In the genomic region with DNA sequence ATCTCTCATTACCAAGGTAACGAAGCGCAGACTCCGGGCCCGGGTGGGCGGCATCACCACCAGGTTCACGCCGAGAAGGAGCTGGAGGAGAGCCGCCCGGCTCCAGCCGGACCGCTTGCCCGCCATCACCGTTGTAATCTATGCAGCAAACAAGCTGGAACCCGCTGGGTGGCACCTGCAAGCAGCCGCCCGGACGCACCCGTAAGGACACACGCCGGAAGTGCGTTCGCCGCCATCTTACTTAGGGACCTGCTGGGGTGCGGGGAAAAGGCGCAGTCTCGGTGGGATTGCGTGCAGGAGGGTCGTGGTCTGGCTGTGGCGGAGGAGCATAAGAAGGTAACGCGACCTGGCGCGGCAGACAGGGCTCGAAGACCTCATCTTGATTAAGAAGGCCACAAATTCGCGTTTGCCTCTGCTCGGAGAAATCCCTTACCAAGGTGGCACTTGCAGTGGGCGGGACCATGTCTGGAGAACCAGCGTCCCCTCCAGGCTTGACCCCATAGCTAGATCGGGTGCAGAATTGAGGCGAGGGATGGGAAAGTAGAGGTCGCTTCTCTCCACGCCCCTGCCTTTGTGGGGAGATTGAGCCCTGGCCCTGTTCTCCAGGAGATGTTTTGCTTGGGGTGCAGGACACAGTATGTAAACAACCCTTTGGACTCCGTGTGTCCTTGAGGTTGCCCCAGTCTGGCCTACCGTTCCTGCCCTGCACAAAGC, we compare ENCODE assay signal across 1 cellular context.
TF ChIP-seq lines count a peak whose summit lies in the region.

A gene with protein sequence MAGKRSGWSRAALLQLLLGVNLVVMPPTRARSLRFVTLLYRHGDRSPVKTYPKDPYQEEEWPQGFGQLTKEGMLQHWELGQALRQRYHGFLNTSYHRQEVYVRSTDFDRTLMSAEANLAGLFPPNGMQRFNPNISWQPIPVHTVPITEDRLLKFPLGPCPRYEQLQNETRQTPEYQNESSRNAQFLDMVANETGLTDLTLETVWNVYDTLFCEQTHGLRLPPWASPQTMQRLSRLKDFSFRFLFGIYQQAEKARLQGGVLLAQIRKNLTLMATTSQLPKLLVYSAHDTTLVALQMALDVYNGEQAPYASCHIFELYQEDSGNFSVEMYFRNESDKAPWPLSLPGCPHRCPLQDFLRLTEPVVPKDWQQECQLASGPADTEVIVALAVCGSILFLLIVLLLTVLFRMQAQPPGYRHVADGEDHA (minus strand): TSS at position 151 of the 714 bp plus-strand sequence. CDS start 25 bp downstream, at position 126.

TF ChIP-seq in HEK293, 187 proteins besides CTCF, POLR2A, EP300 and RAD21 (continued from another document and continues in another):
- TF ChIP-seq ZNF624 (tag by site-specific recombination; IDR thresholded peaks at IDR 0.05): no peak
- TF ChIP-seq ZNF560 (tag by site-specific recombination; IDR thresholded peaks at IDR 0.05; ENCODE audit: borderline replicate concordance): no peak
- no peak for TF ChIP-seq ZNF132 (tag by site-specific recombination; IDR thresholded peaks at IDR 0.05; ENCODE audit: borderline replicate concordance)
- TF ChIP-seq ZNF510 (tag by site-specific recombination; IDR thresholded peaks at IDR 0.05; ENCODE audit: insufficient replicate concordance): no peak
- TF ChIP-seq, protein P1, sequence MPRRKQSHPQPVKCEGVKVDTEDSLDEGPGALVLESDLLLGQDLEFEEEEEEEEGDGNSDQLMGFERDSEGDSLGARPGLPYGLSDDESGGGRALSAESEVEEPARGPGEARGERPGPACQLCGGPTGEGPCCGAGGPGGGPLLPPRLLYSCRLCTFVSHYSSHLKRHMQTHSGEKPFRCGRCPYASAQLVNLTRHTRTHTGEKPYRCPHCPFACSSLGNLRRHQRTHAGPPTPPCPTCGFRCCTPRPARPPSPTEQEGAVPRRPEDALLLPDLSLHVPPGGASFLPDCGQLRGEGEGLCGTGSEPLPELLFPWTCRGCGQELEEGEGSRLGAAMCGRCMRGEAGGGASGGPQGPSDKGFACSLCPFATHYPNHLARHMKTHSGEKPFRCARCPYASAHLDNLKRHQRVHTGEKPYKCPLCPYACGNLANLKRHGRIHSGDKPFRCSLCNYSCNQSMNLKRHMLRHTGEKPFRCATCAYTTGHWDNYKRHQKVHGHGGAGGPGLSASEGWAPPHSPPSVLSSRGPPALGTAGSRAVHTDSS (tag by site-specific recombination; IDR thresholded peaks at IDR 0.05): peak; percentile 48; the same call in 1 of the 2 replicates
- TF ChIP-seq ZNF830 (tag by site-specific recombination; IDR thresholded peaks at IDR 0.05; ENCODE audit: low read depth): no peak
- TF ChIP-seq SP2 (tag by site-specific recombination; IDR thresholded peaks at IDR 0.05): peak; percentile 76
- TF ChIP-seq GLI2 (tag by site-specific recombination; IDR thresholded peaks at IDR 0.05; ENCODE audit: borderline replicate concordance, low read depth): no peak
- TF ChIP-seq ZNF549 (tag by site-specific recombination; IDR thresholded peaks at IDR 0.05): no peak
- peak; percentile 54; the same call in 1 of the 2 replicates for TF ChIP-seq ZNF600 (tag by site-specific recombination; IDR thresholded peaks at IDR 0.05)
- peak; percentile 92 for TF ChIP-seq KLF16 (tag by site-specific recombination; IDR thresholded peaks at IDR 0.05)
- TF ChIP-seq ZBTB8A (tag by site-specific recombination; IDR thresholded peaks at IDR 0.05): peak; percentile 48
- no peak for TF ChIP-seq ZNF433 (tag by site-specific recombination; IDR thresholded peaks at IDR 0.05; ENCODE audit: low read depth)
- TF ChIP-seq PRDM1 (tag by site-specific recombination; IDR thresholded peaks at IDR 0.05): no peak; the same call in none of the 2 replicates
- TF ChIP-seq ZNF112 (tag by site-specific recombination; IDR thresholded peaks at IDR 0.05): no peak
- 0 out of 2 replicates have a peak, but pooled peaks have one; percentile 89 for TF ChIP-seq GLI4 (tag by site-specific recombination; IDR thresholded peaks at IDR 0.05)
- peak; percentile 86 for TF ChIP-seq SP7 (tag by site-specific recombination; IDR thresholded peaks at IDR 0.05)
- TF ChIP-seq ZNF776 (tag by site-specific recombination; IDR thresholded peaks at IDR 0.05; ENCODE audit: borderline replicate concordance): no peak
- TF ChIP-seq, protein P2, sequence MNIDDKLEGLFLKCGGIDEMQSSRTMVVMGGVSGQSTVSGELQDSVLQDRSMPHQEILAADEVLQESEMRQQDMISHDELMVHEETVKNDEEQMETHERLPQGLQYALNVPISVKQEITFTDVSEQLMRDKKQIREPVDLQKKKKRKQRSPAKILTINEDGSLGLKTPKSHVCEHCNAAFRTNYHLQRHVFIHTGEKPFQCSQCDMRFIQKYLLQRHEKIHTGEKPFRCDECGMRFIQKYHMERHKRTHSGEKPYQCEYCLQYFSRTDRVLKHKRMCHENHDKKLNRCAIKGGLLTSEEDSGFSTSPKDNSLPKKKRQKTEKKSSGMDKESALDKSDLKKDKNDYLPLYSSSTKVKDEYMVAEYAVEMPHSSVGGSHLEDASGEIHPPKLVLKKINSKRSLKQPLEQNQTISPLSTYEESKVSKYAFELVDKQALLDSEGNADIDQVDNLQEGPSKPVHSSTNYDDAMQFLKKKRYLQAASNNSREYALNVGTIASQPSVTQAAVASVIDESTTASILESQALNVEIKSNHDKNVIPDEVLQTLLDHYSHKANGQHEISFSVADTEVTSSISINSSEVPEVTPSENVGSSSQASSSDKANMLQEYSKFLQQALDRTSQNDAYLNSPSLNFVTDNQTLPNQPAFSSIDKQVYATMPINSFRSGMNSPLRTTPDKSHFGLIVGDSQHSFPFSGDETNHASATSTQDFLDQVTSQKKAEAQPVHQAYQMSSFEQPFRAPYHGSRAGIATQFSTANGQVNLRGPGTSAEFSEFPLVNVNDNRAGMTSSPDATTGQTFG (tag by site-specific recombination; IDR thresholded peaks at IDR 0.05; ENCODE audit: borderline replicate concordance): peak; percentile 50; the same call in 1 of the 2 replicates
- TF ChIP-seq ZNF37A (tag by site-specific recombination; IDR thresholded peaks at IDR 0.05): no peak
- TF ChIP-seq ZNF354C (tag by site-specific recombination; IDR thresholded peaks at IDR 0.05; ENCODE audit: borderline replicate concordance, low read depth): no peak
- TF ChIP-seq ZFP41 (tag by site-specific recombination; IDR thresholded peaks at IDR 0.05; ENCODE audit: borderline replicate concordance): no peak
- no peak for TF ChIP-seq BCL11B (tag by site-specific recombination; IDR thresholded peaks at IDR 0.05; ENCODE audit: low read depth)
- TF ChIP-seq ZSCAN23 (tag by site-specific recombination; IDR thresholded peaks at IDR 0.05): 0 out of 2 replicates have a peak, but pooled peaks have one; percentile 67
- TF ChIP-seq, protein P3, sequence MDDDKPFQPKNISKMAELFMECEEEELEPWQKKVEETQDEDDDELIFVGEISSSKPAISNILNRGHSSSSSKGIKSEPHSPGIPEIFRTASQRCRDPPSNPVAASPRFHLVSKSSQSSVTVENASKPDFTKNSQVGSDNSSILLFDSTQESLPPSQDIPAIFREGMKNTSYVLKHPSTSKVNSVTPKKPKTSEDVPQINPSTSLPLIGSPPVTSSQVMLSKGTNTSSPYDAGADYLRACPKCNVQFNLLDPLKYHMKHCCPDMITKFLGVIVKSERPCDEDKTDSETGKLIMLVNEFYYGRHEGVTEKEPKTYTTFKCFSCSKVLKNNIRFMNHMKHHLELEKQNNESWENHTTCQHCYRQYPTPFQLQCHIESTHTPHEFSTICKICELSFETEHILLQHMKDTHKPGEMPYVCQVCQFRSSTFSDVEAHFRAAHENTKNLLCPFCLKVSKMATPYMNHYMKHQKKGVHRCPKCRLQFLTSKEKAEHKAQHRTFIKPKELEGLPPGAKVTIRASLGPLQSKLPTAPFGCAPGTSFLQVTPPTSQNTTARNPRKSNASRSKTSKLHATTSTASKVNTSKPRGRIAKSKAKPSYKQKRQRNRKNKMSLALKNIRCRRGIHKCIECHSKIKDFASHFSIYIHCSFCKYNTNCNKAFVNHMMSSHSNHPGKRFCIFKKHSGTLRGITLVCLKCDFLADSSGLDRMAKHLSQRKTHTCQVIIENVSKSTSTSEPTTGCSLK (tag by site-specific recombination; IDR thresholded peaks at IDR 0.05): no peak
- TF ChIP-seq, protein P4, sequence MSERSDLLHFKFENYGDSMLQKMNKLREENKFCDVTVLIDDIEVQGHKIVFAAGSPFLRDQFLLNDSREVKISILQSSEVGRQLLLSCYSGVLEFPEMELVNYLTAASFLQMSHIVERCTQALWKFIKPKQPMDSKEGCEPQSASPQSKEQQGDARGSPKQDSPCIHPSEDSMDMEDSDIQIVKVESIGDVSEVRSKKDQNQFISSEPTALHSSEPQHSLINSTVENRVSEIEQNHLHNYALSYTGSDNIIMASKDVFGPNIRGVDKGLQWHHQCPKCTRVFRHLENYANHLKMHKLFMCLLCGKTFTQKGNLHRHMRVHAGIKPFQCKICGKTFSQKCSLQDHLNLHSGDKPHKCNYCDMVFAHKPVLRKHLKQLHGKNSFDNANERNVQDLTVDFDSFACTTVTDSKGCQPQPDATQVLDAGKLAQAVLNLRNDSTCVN (tag by site-specific recombination; optimal IDR thresholded peaks at IDR 0.05): peak; percentile 56
- no peak for TF ChIP-seq OSR2 (tag by site-specific recombination; IDR thresholded peaks at IDR 0.05)
- TF ChIP-seq, protein P5, sequence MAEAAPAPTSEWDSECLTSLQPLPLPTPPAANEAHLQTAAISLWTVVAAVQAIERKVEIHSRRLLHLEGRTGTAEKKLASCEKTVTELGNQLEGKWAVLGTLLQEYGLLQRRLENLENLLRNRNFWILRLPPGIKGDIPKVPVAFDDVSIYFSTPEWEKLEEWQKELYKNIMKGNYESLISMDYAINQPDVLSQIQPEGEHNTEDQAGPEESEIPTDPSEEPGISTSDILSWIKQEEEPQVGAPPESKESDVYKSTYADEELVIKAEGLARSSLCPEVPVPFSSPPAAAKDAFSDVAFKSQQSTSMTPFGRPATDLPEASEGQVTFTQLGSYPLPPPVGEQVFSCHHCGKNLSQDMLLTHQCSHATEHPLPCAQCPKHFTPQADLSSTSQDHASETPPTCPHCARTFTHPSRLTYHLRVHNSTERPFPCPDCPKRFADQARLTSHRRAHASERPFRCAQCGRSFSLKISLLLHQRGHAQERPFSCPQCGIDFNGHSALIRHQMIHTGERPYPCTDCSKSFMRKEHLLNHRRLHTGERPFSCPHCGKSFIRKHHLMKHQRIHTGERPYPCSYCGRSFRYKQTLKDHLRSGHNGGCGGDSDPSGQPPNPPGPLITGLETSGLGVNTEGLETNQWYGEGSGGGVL (tag by site-specific recombination; IDR thresholded peaks at IDR 0.05): peak; percentile 20; the same call in 1 of the 2 replicates
- no peak for TF ChIP-seq ZNF677 (tag by site-specific recombination; IDR thresholded peaks at IDR 0.05)
- TF ChIP-seq, protein P6, sequence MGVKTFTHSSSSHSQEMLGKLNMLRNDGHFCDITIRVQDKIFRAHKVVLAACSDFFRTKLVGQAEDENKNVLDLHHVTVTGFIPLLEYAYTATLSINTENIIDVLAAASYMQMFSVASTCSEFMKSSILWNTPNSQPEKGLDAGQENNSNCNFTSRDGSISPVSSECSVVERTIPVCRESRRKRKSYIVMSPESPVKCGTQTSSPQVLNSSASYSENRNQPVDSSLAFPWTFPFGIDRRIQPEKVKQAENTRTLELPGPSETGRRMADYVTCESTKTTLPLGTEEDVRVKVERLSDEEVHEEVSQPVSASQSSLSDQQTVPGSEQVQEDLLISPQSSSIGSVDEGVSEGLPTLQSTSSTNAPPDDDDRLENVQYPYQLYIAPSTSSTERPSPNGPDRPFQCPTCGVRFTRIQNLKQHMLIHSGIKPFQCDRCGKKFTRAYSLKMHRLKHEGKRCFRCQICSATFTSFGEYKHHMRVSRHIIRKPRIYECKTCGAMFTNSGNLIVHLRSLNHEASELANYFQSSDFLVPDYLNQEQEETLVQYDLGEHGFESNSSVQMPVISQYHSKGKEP (tag by site-specific recombination; IDR thresholded peaks at IDR 0.05): peak; percentile 49
- TF ChIP-seq SCRT2 (tag by site-specific recombination; IDR thresholded peaks at IDR 0.05): peak; percentile 87
- peak; percentile 84 for TF ChIP-seq ZNF335 (tag by site-specific recombination; conservative IDR thresholded peaks at IDR 0.05)
- peak; percentile 99 for TF ChIP-seq YY2 (tag by site-specific recombination; IDR thresholded peaks at IDR 0.05)
- no peak; the same call in 1 of the 2 replicates for TF ChIP-seq MZF1 (tag by site-specific recombination; IDR thresholded peaks at IDR 0.05; ENCODE audit: borderline replicate concordance)
- no peak for TF ChIP-seq ZNF623 (tag by site-specific recombination; IDR thresholded peaks at IDR 0.05)
- peak; percentile 78; the same call in 1 of the 2 replicates for TF ChIP-seq ZFP69B (tag by site-specific recombination; IDR thresholded peaks at IDR 0.05)
- peak; percentile 62; the same call in 1 of the 2 replicates for TF ChIP-seq REPIN1 (tag by site-specific recombination; IDR thresholded peaks at IDR 0.05; ENCODE audit: low read depth)
- TF ChIP-seq, protein P7, sequence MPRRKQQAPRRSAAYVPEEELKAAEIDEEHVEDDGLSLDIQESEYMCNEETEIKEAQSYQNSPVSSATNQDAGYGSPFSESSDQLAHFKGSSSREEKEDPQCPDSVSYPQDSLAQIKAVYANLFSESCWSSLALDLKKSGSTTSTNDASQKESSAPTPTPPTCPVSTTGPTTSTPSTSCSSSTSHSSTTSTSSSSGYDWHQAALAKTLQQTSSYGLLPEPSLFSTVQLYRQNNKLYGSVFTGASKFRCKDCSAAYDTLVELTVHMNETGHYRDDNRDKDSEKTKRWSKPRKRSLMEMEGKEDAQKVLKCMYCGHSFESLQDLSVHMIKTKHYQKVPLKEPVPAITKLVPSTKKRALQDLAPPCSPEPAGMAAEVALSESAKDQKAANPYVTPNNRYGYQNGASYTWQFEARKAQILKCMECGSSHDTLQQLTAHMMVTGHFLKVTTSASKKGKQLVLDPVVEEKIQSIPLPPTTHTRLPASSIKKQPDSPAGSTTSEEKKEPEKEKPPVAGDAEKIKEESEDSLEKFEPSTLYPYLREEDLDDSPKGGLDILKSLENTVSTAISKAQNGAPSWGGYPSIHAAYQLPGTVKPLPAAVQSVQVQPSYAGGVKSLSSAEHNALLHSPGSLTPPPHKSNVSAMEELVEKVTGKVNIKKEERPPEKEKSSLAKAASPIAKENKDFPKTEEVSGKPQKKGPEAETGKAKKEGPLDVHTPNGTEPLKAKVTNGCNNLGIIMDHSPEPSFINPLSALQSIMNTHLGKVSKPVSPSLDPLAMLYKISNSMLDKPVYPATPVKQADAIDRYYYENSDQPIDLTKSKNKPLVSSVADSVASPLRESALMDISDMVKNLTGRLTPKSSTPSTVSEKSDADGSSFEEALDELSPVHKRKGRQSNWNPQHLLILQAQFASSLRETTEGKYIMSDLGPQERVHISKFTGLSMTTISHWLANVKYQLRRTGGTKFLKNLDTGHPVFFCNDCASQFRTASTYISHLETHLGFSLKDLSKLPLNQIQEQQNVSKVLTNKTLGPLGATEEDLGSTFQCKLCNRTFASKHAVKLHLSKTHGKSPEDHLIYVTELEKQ (tag by site-specific recombination; IDR thresholded peaks at IDR 0.05; ENCODE audit: borderline replicate concordance): peak; percentile 45; the same call in 1 of the 2 replicates
- TF ChIP-seq WT1 (tag by site-specific recombination; IDR thresholded peaks at IDR 0.05): no peak; the same call in 1 of the 2 replicates
- TF ChIP-seq ZNF423 (tag by site-specific recombination; IDR thresholded peaks at IDR 0.05): no peak; the same call in 1 of the 2 replicates
- no peak for TF ChIP-seq ZNF571 (tag by site-specific recombination; IDR thresholded peaks at IDR 0.05)
- TF ChIP-seq ZNF791 (tag by site-specific recombination; IDR thresholded peaks at IDR 0.05): no peak
- TF ChIP-seq ZNF626 (tag by site-specific recombination; IDR thresholded peaks at IDR 0.05): no peak
- TF ChIP-seq FEZF1 (tag by site-specific recombination; IDR thresholded peaks at IDR 0.05): peak; percentile 31; the same call in 1 of the 2 replicates
- no peak for TF ChIP-seq ZNF555 (tag by site-specific recombination; conservative IDR thresholded peaks at IDR 0.05)
- TF ChIP-seq ZFHX2 (tag by site-specific recombination; conservative IDR thresholded peaks at IDR 0.05): peak; percentile 80
- TF ChIP-seq YY1 (tag by site-specific recombination; IDR thresholded peaks at IDR 0.05): peak; percentile 100
